Comparison of ENCODE assay signal across 22 cellular contexts in the genomic region with DNA sequence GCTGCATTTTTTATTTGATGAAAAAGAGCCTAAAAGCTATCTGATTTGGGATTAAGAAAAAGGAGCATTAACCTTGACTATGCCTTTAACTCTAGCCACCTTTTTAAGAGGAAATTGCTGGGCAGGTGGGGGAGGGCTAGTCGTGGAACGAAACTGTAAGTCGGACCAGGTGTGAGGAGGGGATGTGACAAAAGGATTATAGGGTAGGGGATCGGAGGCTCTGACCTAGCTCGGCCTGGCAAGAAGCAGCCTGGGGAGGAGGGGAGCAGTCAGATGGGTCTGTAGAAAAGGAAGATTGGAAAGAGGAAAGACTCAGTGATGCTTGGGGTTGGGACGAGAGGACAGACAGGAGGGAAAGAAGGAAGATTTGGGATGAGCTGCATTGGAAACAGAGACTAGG. TPM values are rescaled to one million over a fixed set of nuclear protein-coding genes. Genes with fewer than 3 reads are reported as not detected.
"Had no signal": no experiment of that assay in that cellular context is flagged by ENCODE, and none has a peak within 500 bp of the region (broad histone marks: within the 10 kb centered on the region; RNA-seq: fewer than 3 reads in every experiment).

No MANE protein-coding gene starts in this region.

- H3K27me3 ChIP-seq: MG63, Peyer's patch, SJSA1 had no signal

- H3K4me1 ChIP-seq: Peyer's patch had no signal

- H3K9me3 ChIP-seq: MG63, Peyer's patch, SJSA1 had no signal

- H3K4me3 ChIP-seq: MG63, PC-9, Peyer's patch, SJSA1, SK-N-MC had no signal

- H3K27ac ChIP-seq: PC-9, Peyer's patch, SJSA1, SK-N-MC had no signal

- DNase-seq: KBM-7; MG63; NCI-H1092 treated with DMSO at 0.1 percent for 48 hours; NCI-H1436; NCI-H187; NCI-H2029; NCI-H2081 treated with DMSO at 0.1 percent for 48 hours; NCI-H2171; NCI-H226; NCI-H446; NCI-H510A treated with DMSO at 0.1 percent for 48 hours; NCI-H526; NK-92 treated with Interleukin-12 subunit alpha and Interleukin-12 subunit beta, amount 100 ng/mL, for 24 hours; OCI-M1; PC-9; Peyer's patch; Right ventricle myocardium superior; SIG-M5 had no signal

- H3K4me2 ChIP-seq: PC-9 had no signal

- H3K36me3 ChIP-seq: MG63, Peyer's patch, SJSA1 had no signal

RNA-seq across cellular contexts. Expression of a gene that starts 29.6 kb away (rescaled TPM):
- total RNA-seq: HT-29, PC-9, Peyer's patch, RPMI7951 had no signal
